1 cellular context compared by ENCODE assay signal in the genomic region with DNA sequence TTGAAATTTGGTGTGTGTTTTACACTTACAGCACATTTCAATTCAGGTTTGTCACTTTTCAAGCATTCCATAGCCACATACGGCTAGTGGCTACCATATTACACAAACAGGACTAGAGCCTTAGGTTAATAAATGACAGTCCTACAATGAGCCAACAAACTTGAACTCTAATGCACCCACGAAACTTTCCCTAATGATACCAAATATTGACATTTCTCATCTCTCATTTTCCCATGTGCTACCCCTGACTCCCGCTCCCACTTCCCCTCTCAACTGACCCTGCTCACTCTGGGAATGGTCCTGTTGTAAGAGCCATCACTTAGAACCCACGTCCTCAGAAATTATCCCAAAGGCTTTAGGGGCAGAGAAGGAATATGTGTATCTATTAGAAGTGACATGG.
TF ChIP-seq lines count a peak whose summit lies in the region.

No MANE protein-coding gene starts in this region.

TF ChIP-seq in HepG2, 621 proteins besides CTCF, POLR2A, EP300 and RAD21 (continued from another document):
- TF ChIP-seq, protein P1, sequence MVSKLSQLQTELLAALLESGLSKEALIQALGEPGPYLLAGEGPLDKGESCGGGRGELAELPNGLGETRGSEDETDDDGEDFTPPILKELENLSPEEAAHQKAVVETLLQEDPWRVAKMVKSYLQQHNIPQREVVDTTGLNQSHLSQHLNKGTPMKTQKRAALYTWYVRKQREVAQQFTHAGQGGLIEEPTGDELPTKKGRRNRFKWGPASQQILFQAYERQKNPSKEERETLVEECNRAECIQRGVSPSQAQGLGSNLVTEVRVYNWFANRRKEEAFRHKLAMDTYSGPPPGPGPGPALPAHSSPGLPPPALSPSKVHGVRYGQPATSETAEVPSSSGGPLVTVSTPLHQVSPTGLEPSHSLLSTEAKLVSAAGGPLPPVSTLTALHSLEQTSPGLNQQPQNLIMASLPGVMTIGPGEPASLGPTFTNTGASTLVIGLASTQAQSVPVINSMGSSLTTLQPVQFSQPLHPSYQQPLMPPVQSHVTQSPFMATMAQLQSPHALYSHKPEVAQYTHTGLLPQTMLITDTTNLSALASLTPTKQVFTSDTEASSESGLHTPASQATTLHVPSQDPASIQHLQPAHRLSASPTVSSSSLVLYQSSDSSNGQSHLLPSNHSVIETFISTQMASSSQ (IDR thresholded peaks at IDR 0.05; ENCODE audit: low read depth), result peak; percentile 86
- TF ChIP-seq, protein P1 (CRISPR knock-in tag; IDR thresholded peaks at IDR 0.05; ENCODE audit: borderline replicate concordance), result peak; percentile 89
- TF ChIP-seq FOXA1 (IDR thresholded peaks at IDR 0.05) (no peak), FOXA1 (CRISPR knock-in tag; IDR thresholded peaks at IDR 0.05) (peak; percentile 40), MAFG (CRISPR knock-in tag; IDR thresholded peaks at IDR 0.05) (no peak), ZNF644 (CRISPR knock-in tag; IDR thresholded peaks at IDR 0.05; ENCODE audit: low read depth) (0 out of 2 replicates have a peak, but pooled peaks have one; percentile 29), MXI1 (IDR thresholded peaks at IDR 0.05; ENCODE audit: borderline replicate concordance, low read depth, low read length) (peak; percentile 29; the same call in 1 of the 3 replicates), REL (CRISPR knock-in tag; conservative IDR thresholded peaks at IDR 0.05) (no peak), SOX13 (IDR thresholded peaks at IDR 0.05) (no peak), SOX13 (CRISPR knock-in tag; conservative IDR thresholded peaks at IDR 0.05 in 1 of 2, IDR thresholded peaks at IDR 0.05 in 1 of 2) (peak in 1 of 2 experiments; percentile 72; a peak in 2 of 4 replicates), NFIC (IDR thresholded peaks at IDR 0.05; ENCODE audit: low read length) (no peak), RXRA (CRISPR knock-in tag; IDR thresholded peaks at IDR 0.05) (peak; percentile 68; the same call in 1 of the 2 replicates), RARA (CRISPR knock-in tag; IDR thresholded peaks at IDR 0.05) (peak; percentile 92), GATAD2A (CRISPR knock-in tag; IDR thresholded peaks at IDR 0.05) (peak; percentile 68), NONO (IDR thresholded peaks at IDR 0.05) (no peak), NONO (CRISPR knock-in tag; conservative IDR thresholded peaks at IDR 0.05) (0 out of 2 replicates have a peak, but pooled peaks have one; percentile 22), ZNF570 (CRISPR knock-in tag; IDR thresholded peaks at IDR 0.05; ENCODE audit: borderline replicate concordance) (no peak), ZNF546 (CRISPR knock-in tag; conservative IDR thresholded peaks at IDR 0.05) (no peak), BCL6 (CRISPR knock-in tag; IDR thresholded peaks at IDR 0.05) (peak; percentile 84), IRF2 (CRISPR knock-in tag; IDR thresholded peaks at IDR 0.05) (peak; percentile 37; the same call in 1 of the 2 replicates)
- TF ChIP-seq, protein P2, sequence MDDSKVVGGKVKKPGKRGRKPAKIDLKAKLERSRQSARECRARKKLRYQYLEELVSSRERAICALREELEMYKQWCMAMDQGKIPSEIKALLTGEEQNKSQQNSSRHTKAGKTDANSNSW (CRISPR knock-in tag; IDR thresholded peaks at IDR 0.05; ENCODE audit: borderline replicate concordance), result no peak
- TF ChIP-seq, protein P3, sequence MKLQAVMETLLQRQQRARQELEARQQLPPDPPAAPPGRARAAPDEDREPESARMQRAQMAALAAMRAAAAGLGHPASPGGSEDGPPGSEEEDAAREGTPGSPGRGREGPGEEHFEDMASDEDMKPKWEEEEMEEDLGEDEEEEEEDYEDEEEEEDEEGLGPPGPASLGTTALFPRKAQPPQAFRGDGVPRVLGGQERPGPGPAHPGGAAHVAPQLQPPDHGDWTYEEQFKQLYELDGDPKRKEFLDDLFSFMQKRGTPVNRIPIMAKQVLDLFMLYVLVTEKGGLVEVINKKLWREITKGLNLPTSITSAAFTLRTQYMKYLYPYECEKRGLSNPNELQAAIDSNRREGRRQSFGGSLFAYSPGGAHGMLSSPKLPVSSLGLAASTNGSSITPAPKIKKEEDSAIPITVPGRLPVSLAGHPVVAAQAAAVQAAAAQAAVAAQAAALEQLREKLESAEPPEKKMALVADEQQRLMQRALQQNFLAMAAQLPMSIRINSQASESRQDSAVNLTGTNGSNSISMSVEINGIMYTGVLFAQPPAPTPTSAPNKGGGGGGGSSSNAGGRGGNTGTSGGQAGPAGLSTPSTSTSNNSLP (IDR thresholded peaks at IDR 0.05; ENCODE audit: low read depth, low read length), result peak; percentile 20; the same call in 1 of the 2 replicates
- TF ChIP-seq, protein P4, sequence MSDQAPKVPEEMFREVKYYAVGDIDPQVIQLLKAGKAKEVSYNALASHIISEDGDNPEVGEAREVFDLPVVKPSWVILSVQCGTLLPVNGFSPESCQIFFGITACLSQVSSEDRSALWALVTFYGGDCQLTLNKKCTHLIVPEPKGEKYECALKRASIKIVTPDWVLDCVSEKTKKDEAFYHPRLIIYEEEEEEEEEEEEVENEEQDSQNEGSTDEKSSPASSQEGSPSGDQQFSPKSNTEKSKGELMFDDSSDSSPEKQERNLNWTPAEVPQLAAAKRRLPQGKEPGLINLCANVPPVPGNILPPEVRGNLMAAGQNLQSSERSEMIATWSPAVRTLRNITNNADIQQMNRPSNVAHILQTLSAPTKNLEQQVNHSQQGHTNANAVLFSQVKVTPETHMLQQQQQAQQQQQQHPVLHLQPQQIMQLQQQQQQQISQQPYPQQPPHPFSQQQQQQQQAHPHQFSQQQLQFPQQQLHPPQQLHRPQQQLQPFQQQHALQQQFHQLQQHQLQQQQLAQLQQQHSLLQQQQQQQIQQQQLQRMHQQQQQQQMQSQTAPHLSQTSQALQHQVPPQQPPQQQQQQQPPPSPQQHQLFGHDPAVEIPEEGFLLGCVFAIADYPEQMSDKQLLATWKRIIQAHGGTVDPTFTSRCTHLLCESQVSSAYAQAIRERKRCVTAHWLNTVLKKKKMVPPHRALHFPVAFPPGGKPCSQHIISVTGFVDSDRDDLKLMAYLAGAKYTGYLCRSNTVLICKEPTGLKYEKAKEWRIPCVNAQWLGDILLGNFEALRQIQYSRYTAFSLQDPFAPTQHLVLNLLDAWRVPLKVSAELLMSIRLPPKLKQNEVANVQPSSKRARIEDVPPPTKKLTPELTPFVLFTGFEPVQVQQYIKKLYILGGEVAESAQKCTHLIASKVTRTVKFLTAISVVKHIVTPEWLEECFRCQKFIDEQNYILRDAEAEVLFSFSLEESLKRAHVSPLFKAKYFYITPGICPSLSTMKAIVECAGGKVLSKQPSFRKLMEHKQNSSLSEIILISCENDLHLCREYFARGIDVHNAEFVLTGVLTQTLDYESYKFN (CRISPR knock-in tag; conservative IDR thresholded peaks at IDR 0.05), result peak; percentile 57
- TF ChIP-seq, protein P5, sequence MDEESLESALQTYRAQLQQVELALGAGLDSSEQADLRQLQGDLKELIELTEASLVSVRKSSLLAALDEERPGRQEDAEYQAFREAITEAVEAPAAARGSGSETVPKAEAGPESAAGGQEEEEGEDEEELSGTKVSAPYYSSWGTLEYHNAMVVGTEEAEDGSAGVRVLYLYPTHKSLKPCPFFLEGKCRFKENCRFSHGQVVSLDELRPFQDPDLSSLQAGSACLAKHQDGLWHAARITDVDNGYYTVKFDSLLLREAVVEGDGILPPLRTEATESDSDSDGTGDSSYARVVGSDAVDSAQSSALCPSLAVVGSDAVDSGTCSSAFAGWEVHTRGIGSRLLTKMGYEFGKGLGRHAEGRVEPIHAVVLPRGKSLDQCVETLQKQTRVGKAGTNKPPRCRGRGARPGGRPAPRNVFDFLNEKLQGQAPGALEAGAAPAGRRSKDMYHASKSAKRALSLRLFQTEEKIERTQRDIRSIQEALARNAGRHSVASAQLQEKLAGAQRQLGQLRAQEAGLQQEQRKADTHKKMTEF (CRISPR knock-in tag; IDR thresholded peaks at IDR 0.05), result 0 out of 2 replicates have a peak, but pooled peaks have one; percentile 14
- TF ChIP-seq, protein P6, sequence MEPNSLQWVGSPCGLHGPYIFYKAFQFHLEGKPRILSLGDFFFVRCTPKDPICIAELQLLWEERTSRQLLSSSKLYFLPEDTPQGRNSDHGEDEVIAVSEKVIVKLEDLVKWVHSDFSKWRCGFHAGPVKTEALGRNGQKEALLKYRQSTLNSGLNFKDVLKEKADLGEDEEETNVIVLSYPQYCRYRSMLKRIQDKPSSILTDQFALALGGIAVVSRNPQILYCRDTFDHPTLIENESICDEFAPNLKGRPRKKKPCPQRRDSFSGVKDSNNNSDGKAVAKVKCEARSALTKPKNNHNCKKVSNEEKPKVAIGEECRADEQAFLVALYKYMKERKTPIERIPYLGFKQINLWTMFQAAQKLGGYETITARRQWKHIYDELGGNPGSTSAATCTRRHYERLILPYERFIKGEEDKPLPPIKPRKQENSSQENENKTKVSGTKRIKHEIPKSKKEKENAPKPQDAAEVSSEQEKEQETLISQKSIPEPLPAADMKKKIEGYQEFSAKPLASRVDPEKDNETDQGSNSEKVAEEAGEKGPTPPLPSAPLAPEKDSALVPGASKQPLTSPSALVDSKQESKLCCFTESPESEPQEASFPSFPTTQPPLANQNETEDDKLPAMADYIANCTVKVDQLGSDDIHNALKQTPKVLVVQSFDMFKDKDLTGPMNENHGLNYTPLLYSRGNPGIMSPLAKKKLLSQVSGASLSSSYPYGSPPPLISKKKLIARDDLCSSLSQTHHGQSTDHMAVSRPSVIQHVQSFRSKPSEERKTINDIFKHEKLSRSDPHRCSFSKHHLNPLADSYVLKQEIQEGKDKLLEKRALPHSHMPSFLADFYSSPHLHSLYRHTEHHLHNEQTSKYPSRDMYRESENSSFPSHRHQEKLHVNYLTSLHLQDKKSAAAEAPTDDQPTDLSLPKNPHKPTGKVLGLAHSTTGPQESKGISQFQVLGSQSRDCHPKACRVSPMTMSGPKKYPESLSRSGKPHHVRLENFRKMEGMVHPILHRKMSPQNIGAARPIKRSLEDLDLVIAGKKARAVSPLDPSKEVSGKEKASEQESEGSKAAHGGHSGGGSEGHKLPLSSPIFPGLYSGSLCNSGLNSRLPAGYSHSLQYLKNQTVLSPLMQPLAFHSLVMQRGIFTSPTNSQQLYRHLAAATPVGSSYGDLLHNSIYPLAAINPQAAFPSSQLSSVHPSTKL (CRISPR knock-in tag; IDR thresholded peaks at IDR 0.05), result peak; percentile 81
